Comparison of ENCODE assay signal across 21 cellular contexts in the genomic region with DNA sequence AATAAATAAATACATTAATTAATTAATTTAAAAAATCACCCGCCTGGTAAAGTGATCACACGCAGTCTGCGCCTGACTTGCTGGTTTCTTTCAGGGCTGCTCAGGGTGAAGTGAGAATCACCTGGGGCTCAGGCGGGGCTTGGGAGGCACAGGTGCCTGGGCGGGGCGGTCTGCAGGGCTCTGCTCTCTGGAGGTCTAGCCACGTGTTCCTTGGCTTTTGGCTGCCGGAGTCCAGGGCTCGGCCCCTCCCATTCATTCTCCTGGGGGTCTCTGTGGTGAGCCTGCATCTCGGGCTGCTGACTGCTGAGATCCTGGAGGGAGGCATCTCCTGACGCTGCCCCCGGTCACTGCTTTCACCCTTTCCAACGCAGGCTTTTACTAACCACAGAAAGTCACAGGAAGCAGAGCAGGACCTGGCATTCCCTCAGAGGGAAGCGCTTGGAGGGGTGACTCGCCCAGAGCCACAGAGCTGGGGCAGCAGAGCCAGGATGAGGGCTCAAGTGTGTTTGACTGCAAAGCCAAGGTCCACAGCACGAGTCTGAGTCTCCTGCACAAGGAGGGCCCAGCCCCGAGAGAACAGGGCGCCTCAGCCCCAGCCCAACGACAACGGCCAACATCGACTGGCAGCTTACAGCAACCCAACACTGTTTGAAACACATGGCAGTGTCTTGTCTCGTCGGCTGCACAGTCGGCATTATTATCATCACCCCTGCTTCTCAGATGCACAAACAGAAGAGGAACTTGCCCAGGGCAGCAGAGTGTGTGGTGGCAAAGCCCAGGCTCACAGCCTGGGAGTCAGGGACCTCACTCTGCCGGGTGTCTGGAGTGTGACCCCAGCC. TPM values are rescaled to one million over a fixed set of nuclear protein-coding genes. Genes with fewer than 3 reads are reported as not detected.
DNase-seq lines count a peak whose midpoint lies in the region; ATAC-seq, FAIRE-seq and TF ChIP-seq lines count a peak whose summit lies in the region.
"Had no signal": no experiment of that assay in that cellular context is flagged by ENCODE, and none has a peak within 500 bp of the region (broad histone marks: within the 10 kb centered on the region; RNA-seq: fewer than 3 reads in every experiment).

No MANE protein-coding gene starts in this region.

- no peaks in the 10 kb centered on the region for H3F3A ChIP-seq in SK-N-SH (replicated peaks; ENCODE audit: insufficient read depth)

- FAIRE-seq in A549 (lab: Jason Lieb, UNC) (no peak), kidney (lab: Jason Lieb, UNC) (no peak)

- POLR2A ChIA-PET in A549 (lab: Yijun Ruan, JAX) (no interaction called here), HEK293 (lab: Yijun Ruan, JAX) (no interaction called here), SK-N-SH (lab: Yijun Ruan, JAX) (no interaction called here)

- no peak overlapping the region for H3K4me2 ChIP-seq in A549
- no peak overlapping the region for H3K4me2 ChIP-seq in SK-N-SH

- H3K27ac ChIP-seq in A549 = no peak overlapping the region
- no peak overlapping the region for H3K27ac ChIP-seq in HEK293 (ENCODE audit: extremely low read depth, low read depth, low read length)
- no peak overlapping the region for H3K27ac ChIP-seq in SK-N-SH (ENCODE audit: low read depth in 2 of 2, low read length in 1 of 2)
- no peak overlapping the region for H3K27ac ChIP-seq in kidney (ENCODE audit: low read depth in 2 of 2, low read length in 2 of 2)
- H3K27ac ChIP-seq: ovary had no signal

- DNase-seq in A549 (ENCODE audit: low read depth in 1 of 2, low spot score in 1 of 2) (no peak), SK-N-SH (no peak), kidney (peak; percentile 24), DMS 273 (lab: John Stamatoyannopoulos, UW; ENCODE audit: unreplicated experiment) (no peak)
- DNase-seq in activated CD4-positive, alpha-beta T cell treated with anti-CD3 and anti-CD28 coated beads for 1 hour = no peak
- DNase-seq: activated CD8-positive, alpha-beta T cell treated with anti-CD3 and anti-CD28 coated beads, Interleukin-2, amount 10 ng/mL, durations not matched to agents 7 days and 5 days; activated naive CD4-positive, alpha-beta T cell treated with anti-CD3 and anti-CD28 coated beads for 36 hours; activated T-cell treated with anti-CD3 and anti-CD28 coated beads, Interleukin-2, amount 50 U/mL, for 48 hours; amygdala; CD4-positive, CD25-positive, alpha-beta regulatory T cell; GF-D8; naive thymus-derived CD8-positive, alpha-beta T cell; NCI-H1436; NCI-H2107; ovary; right cardiac atrium; T-helper 9 cell; trophoblast cell had no signal

- H3K9me3 ChIP-seq in A549 (peaks cover 9% of the 10 kb centered on the region; the same call in 2 of the 3 replicates), HEK293 (ENCODE audit: control insufficient read depth, insufficient read depth, low read depth, low read length) (no peaks in the 10 kb centered on the region), SK-N-SH (no peaks in the 10 kb centered on the region; the same call in 1 of the 2 replicates), kidney (ENCODE audit: control insufficient read depth in 1 of 2, low read length in 2 of 2) (peaks cover 5% of the 10 kb centered on the region in 2 donors)
- H3K9me3 ChIP-seq: ovary had no signal

- H3K9ac ChIP-seq in SK-N-SH (no peak overlapping the region), kidney (ENCODE audit: low read length in 2 of 2) (no peak overlapping the region)

- TF ChIP-seq CTCF in A549 (IDR thresholded peaks at IDR 0.05) (no peak), HEK293 (tag by site-specific recombination; IDR thresholded peaks at IDR 0.05) (no peak), SK-N-SH (IDR thresholded peaks at IDR 0.05) (no peak), kidney (IDR thresholded peaks at IDR 0.05; ENCODE audit: borderline replicate concordance, extremely low read depth, insufficient read depth) (no peak)

- no peaks in the 10 kb centered on the region for H4K20me1 ChIP-seq in SK-N-SH (ENCODE audit: insufficient read depth)

- H3K4me3 ChIP-seq in A549 (no peak overlapping the region), HEK293 (ENCODE audit: low read depth, low read length) (no peak overlapping the region), SK-N-SH (ENCODE audit: low read depth in 2 of 2, low read length in 1 of 2) (no peak overlapping the region), kidney (ENCODE audit: low read length in 2 of 2) (no peak overlapping the region)
- H3K4me3 ChIP-seq: ovary had no signal

- TF ChIP-seq POLR2A in A549 (IDR thresholded peaks at IDR 0.05; ENCODE audit: low read length) = no peak

- H3K79me2 ChIP-seq in SK-N-SH (ENCODE audit: insufficient read depth) = no peaks in the 10 kb centered on the region

- 74% methylated on average over 24 of the region's 25 CpGs for WGBS in A549 (ENCODE audit: missing lambda C conversion rate)
- WGBS in SK-N-SH (ENCODE audit: low lambda C conversion rate) = 21% methylated on average over 25 of the region's 25 CpGs

- H2AFZ ChIP-seq in SK-N-SH (ENCODE audit: low read depth) = peak overlapping the region; percentile 26; the same call in 1 of the 2 replicates

- H3K4me1 ChIP-seq in A549 (peaks cover 6% of the 10 kb centered on the region), HEK293 (ENCODE audit: control insufficient read depth, insufficient read depth, low read length) (no peaks in the 10 kb centered on the region), SK-N-SH (ENCODE audit: control insufficient read depth in 1 of 2, insufficient read depth in 2 of 2, low read depth in 1 of 2, low read length in 1 of 2) (no peaks in the 10 kb centered on the region; a peak in 1 of 4 replicates), kidney (ENCODE audit: control insufficient read depth in 1 of 2, insufficient read depth in 1 of 2, low read depth in 1 of 2, low read length in 2 of 2) (no peaks in the 10 kb centered on the region)

- intact Hi-C loops in kidney (cut with DNase I) = no loop called here

- CTCF ChIA-PET in A549 (lab: Yijun Ruan, JAX) = no interaction called here
- CTCF ChIA-PET in HEK293 (lab: Yijun Ruan, JAX) = no interaction called here
- CTCF ChIA-PET in SK-N-SH (lab: Yijun Ruan, JAX) = no interaction called here

- H3K9me2 ChIP-seq in SK-N-SH = no peaks in the 10 kb centered on the region

- H3K36me3 ChIP-seq in HEK293 (ENCODE audit: control insufficient read depth in 2 of 2, insufficient read depth in 1 of 2, low read length in 2 of 2) (no peaks in the 10 kb centered on the region), SK-N-SH (replicated peaks in 1 of 2; ENCODE audit: control insufficient read depth in 1 of 2, insufficient read depth in 2 of 2, low read length in 1 of 2) (no peaks in the 10 kb centered on the region), kidney (ENCODE audit: control insufficient read depth in 1 of 2, insufficient read depth in 2 of 2, low read length in 2 of 2) (no peaks in the 10 kb centered on the region)
- H3K36me3 ChIP-seq: ovary had no signal

- TF ChIP-seq RAD21 in A549 (conservative IDR thresholded peaks at IDR 0.05 in 1 of 2, IDR thresholded peaks at IDR 0.05 in 1 of 2) (no peak), SK-N-SH (IDR thresholded peaks at IDR 0.05; ENCODE audit: low read length) (no peak)

- peak; percentile 36 to 40; a peak in 3 of 6 replicates for ATAC-seq in A549
- no peak for ATAC-seq in HG03159 (IDR thresholded peaks at IDR 0.05; ENCODE audit: unreplicated experiment)
- ATAC-seq in HG03139 (IDR thresholded peaks at IDR 0.05; ENCODE audit: unreplicated experiment) = no peak
- ATAC-seq: activated CD8-positive, alpha-beta T cell treated with anti-CD3 and anti-CD28 coated beads, Interleukin-2, amount 10 ng/mL, durations not matched to agents 7 days and 5 days; naive thymus-derived CD8-positive, alpha-beta T cell had no signal

- TF ChIP-seq EP300 in A549 (IDR thresholded peaks at IDR 0.05) (no peak), SK-N-SH (IDR thresholded peaks at IDR 0.05; ENCODE audit: borderline replicate concordance in 1 of 2, low read depth in 1 of 2, low read length in 1 of 2) (no peak)

- peaks cover 77% of the 10 kb centered on the region for H3K27me3 ChIP-seq in SK-N-SH (ENCODE audit: insufficient read depth)
- H3K27me3 ChIP-seq: ovary had no signal

TF ChIP-seq in A549, 52 proteins besides CTCF, POLR2A, EP300 and RAD21:
- TF ChIP-seq ZC3H11A (IDR thresholded peaks at IDR 0.05) (peak; percentile 19; the same call in 1 of the 2 replicates), MAFK (IDR thresholded peaks at IDR 0.05; ENCODE audit: partially characterized antibody) (peak; percentile 45), NFE2L2 (conservative IDR thresholded peaks at IDR 0.05; ENCODE audit: low read length) (no peak)

TF ChIP-seq in HEK293, 187 proteins besides CTCF, POLR2A, EP300 and RAD21 (continues in another document):
- TF ChIP-seq ZNF394 (tag by site-specific recombination; IDR thresholded peaks at IDR 0.05; ENCODE audit: borderline replicate concordance) (peak; percentile 29; the same call in 1 of the 2 replicates), ZNF623 (tag by site-specific recombination; IDR thresholded peaks at IDR 0.05) (no peak)

TF ChIP-seq in SK-N-SH, 30 proteins besides CTCF, POLR2A, EP300 and RAD21 (continues in another document):
- TF ChIP-seq FOXM1 (IDR thresholded peaks at IDR 0.05; ENCODE audit: low read depth) (no peak), RFX5 (IDR thresholded peaks at IDR 0.05; ENCODE audit: low read length) (no peak), TEAD4 (IDR thresholded peaks at IDR 0.05; ENCODE audit: borderline replicate concordance, insufficient read depth) (no peak)
- TF ChIP-seq, protein P1, sequence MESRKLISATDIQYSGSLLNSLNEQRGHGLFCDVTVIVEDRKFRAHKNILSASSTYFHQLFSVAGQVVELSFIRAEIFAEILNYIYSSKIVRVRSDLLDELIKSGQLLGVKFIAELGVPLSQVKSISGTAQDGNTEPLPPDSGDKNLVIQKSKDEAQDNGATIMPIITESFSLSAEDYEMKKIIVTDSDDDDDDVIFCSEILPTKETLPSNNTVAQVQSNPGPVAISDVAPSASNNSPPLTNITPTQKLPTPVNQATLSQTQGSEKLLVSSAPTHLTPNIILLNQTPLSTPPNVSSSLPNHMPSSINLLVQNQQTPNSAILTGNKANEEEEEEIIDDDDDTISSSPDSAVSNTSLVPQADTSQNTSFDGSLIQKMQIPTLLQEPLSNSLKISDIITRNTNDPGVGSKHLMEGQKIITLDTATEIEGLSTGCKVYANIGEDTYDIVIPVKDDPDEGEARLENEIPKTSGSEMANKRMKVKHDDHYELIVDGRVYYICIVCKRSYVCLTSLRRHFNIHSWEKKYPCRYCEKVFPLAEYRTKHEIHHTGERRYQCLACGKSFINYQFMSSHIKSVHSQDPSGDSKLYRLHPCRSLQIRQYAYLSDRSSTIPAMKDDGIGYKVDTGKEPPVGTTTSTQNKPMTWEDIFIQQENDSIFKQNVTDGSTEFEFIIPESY (IDR thresholded peaks at IDR 0.05; ENCODE audit: borderline replicate concordance, low read depth) = no peak

RNA-seq across cellular contexts. Expression of a gene that starts 22.4 kb away (rescaled TPM):
- 0.67 and 0.70 TPM in 2 replicates for polyA plus RNA-seq in A549 (2011; rRNA removed)
- 1.5 and 1.8 TPM in 2 replicates for polyA plus RNA-seq in A549 (2012; cell fraction: cytosol; rRNA removed)
- polyA plus RNA-seq in A549 (2012; cell fraction: nucleus; rRNA removed) = 3.2 TPM in 2 replicates
- 3.1 to 4.5 TPM (median 4.2 TPM) in 3 replicates for polyA plus RNA-seq in A549 (2017; fragmentation: RNase III; extraction: RNeasy Plus Mini Kit Qiagen cat#74134 plus additional on column Dnase treatment)
- 0.88 and 1.0 TPM in 2 replicates for polyA minus RNA-seq in A549 (2011; rRNA and poly(A)+ RNA removed)
- not detected in 2 replicates for polyA plus RNA-seq in SK-N-SH (2012; rRNA removed)
- not detected in 2 replicates for polyA plus RNA-seq in SK-N-SH (2012; cell fraction: cytosol; rRNA removed)
- not detected in 2 replicates for polyA plus RNA-seq in SK-N-SH (2012; cell fraction: nucleus; rRNA removed)
- total RNA-seq in kidney = 1.1 TPM
- not detected for polyA plus RNA-seq in kidney (ENCODE audit: insufficient read depth, low read depth, low replicate concordance)
- total RNA-seq: activated CD8-positive, alpha-beta T cell treated with anti-CD3 and anti-CD28 coated beads, Interleukin-2, amount 10 ng/mL, durations not matched to agents 7 days and 5 days; naive thymus-derived CD8-positive, alpha-beta T cell; ovary; right cardiac atrium had no signal
- polyA plus RNA-seq: CD4-positive, CD25-positive, alpha-beta regulatory T cell; naive thymus-derived CD8-positive, alpha-beta T cell; ovary; right cardiac atrium had no signal

Comparison
In these comparisons a context has a peak if more than half of its experiments do, and no peak if none do; other contexts are left out.
1. ATAC-seq: peak in A549 (2 of 2); none in HG03159 (single experiment) and HG03139 (single experiment).